Comparison of ENCODE assay signal across 1 cellular context in the genomic region with DNA sequence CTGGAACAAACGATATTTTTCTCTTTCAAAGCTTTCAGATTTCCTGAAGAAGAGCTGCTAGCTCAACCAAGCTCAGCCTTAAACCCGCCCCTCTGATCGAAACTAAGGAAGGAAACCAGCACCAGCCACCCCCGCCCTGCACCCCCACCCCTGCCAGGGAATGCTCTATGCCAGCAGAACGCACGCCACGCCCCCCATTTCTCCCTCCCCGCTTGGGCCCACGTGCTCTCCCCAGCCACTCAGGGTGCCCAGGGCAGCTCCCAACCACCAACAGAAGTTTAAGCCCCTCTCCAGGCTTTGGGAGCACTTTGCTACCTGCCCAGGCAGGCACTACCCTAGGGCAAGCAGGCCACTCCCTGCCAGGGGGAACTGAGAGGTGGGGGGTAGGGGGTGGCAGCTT.
A peak's percentile ranks its signal among the peaks of the same experiment; 100 is the strongest.
TF ChIP-seq lines count a peak whose summit lies in the region.

No MANE protein-coding gene starts in this region.

TF ChIP-seq in endothelial cell of umbilical vein, 7 proteins besides CTCF, POLR2A, EP300 and RAD21:
- TF ChIP-seq, protein P1, sequence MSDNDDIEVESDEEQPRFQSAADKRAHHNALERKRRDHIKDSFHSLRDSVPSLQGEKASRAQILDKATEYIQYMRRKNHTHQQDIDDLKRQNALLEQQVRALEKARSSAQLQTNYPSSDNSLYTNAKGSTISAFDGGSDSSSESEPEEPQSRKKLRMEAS (IDR thresholded peaks at IDR 0.05; ENCODE audit: insufficient read depth, insufficient read length): peak; percentile 33
- TF ChIP-seq GATA2 (IDR thresholded peaks at IDR 0.05; ENCODE audit: insufficient read depth, insufficient read length, low read depth, low read length) (no peak), EZH2 (IDR thresholded peaks at IDR 0.05; ENCODE audit: borderline replicate concordance, low read depth, low read length, severe bottlenecking) (no peak), JUN (IDR thresholded peaks at IDR 0.05; ENCODE audit: borderline replicate concordance, insufficient read depth, insufficient read length, low read depth) (no peak)
